27 cellular contexts compared by ENCODE assay signal in genomic region chr12:7877421-7877820, GRCh38. TPM values are rescaled to one million over a fixed set of nuclear protein-coding genes. Genes with fewer than 3 reads are reported as not detected.
"Had no signal": no experiment of that assay in that cellular context is flagged by ENCODE, and none has a peak within 500 bp of the region (broad histone marks: within the 10 kb centered on the region; RNA-seq: fewer than 3 reads in every experiment).

No MANE protein-coding gene starts in this region.

- H3K4me1 ChIP-seq: colonic mucosa, lower lobe of right lung, parathyroid adenoma, thyroid gland had no signal

- H3K9ac ChIP-seq: parathyroid adenoma had no signal

- H3K4me1 Mint-ChIP-seq: central memory CD8-positive, alpha-beta T cell; mesothelial cell of epicardium; nephron; stimulated activated effector memory CD8-positive, alpha-beta T cell treated with anti-CD3 and anti-CD28 coated beads, Interleukin-12 subunit alpha, Interleukin-12 subunit beta, amount 100 ng/mL, for 72 hours had no signal

- DNase-seq: colonic mucosa; effector CD8-positive, alpha-beta T cell; foreskin melanocyte; glutamatergic neuron; hypothalamus; left ventricle myocardium superior; lower lobe of right lung; mucosa of descending colon; naive thymus-derived CD4-positive, alpha-beta T cell; stimulated activated CD4-positive, alpha-beta T cell treated with anti-CD3 and anti-CD28 coated beads, Interleukin-2, amount 100 ng/mL, for 24 hours; stimulated activated CD4-positive, alpha-beta T cell treated with anti-CD3 and anti-CD28 coated beads, Interleukin-4, amount 100 ng/mL, for 24 hours; stimulated activated naive CD4-positive, alpha-beta T cell treated with Interleukin-2 at 50 U/mL for 16 hours; stomach; thyroid gland had no signal

- H3K9me3 ChIP-seq: colonic mucosa, esophagus muscularis mucosa, lower lobe of right lung, mucosa of descending colon, stomach, thyroid gland had no signal

- H3K27me3 ChIP-seq: colonic mucosa had no signal

- H3K4me3 ChIP-seq: colonic mucosa, esophagus muscularis mucosa, lower lobe of right lung, mucosa of descending colon, stomach, thyroid gland had no signal

- H3K27ac ChIP-seq: colonic mucosa, esophagus muscularis mucosa, lower lobe of right lung, parathyroid adenoma, stomach, thyroid gland had no signal

- H3K79me2 ChIP-seq: parathyroid adenoma had no signal

- ATAC-seq: left ventricle myocardium superior; lower lobe of right lung; mucosa of descending colon; naive thymus-derived CD4-positive, alpha-beta T cell; sciatic nerve; stimulated activated effector memory CD8-positive, alpha-beta T cell treated with anti-CD3 and anti-CD28 coated beads, Interleukin-12 subunit alpha, Interleukin-12 subunit beta, amount 100 ng/mL, for 72 hours had no signal

- H3K36me3 ChIP-seq: colonic mucosa, esophagus muscularis mucosa, lower lobe of right lung, stomach, thyroid gland had no signal

- H3K9me3 Mint-ChIP-seq: central memory CD8-positive, alpha-beta T cell; dendritic cell treated with granulocyte-macrophage colony-stimulating factor and Interleukin-4, amounts not matched to agents 40 ng/mL and 50 ng/mL, for 4 days; mesothelial cell of epicardium; stimulated activated effector memory CD8-positive, alpha-beta T cell treated with anti-CD3 and anti-CD28 coated beads, Interleukin-12 subunit alpha, Interleukin-12 subunit beta, amount 100 ng/mL, for 72 hours had no signal

- H2AFZ ChIP-seq: parathyroid adenoma had no signal

- H3K36me3 Mint-ChIP-seq: mesothelial cell of epicardium; stimulated activated effector memory CD8-positive, alpha-beta T cell treated with anti-CD3 and anti-CD28 coated beads, Interleukin-12 subunit alpha, Interleukin-12 subunit beta, amount 100 ng/mL, for 72 hours; type B pancreatic cell had no signal

- H3K27ac Mint-ChIP-seq: dendritic cell treated with granulocyte-macrophage colony-stimulating factor and Interleukin-4, amounts not matched to agents 40 ng/mL and 50 ng/mL, for 4 days; mesothelial cell of epicardium; naive thymus-derived CD4-positive, alpha-beta T cell; nephron; progenitor cell of endocrine pancreas; stimulated activated effector memory CD8-positive, alpha-beta T cell treated with anti-CD3 and anti-CD28 coated beads, Interleukin-12 subunit alpha, Interleukin-12 subunit beta, amount 100 ng/mL, for 72 hours; type B pancreatic cell had no signal

- H3K4me3 Mint-ChIP-seq: central memory CD8-positive, alpha-beta T cell; dendritic cell treated with granulocyte-macrophage colony-stimulating factor and Interleukin-4, amounts not matched to agents 40 ng/mL and 50 ng/mL, for 4 days; mesothelial cell of epicardium; naive thymus-derived CD4-positive, alpha-beta T cell; nephron; stimulated activated effector memory CD8-positive, alpha-beta T cell treated with anti-CD3 and anti-CD28 coated beads, Interleukin-12 subunit alpha, Interleukin-12 subunit beta, amount 100 ng/mL, for 72 hours; type B pancreatic cell had no signal

RNA-seq across cellular contexts. Expression of gene SLC2A14, which starts 4.7 kb away (rescaled TPM):
- total RNA-seq: endothelial cell of umbilical vein, epithelial cell of proximal tubule, left ventricle myocardium superior, lower lobe of right lung, omental fat pad, stomach had no signal
- polyA plus RNA-seq: endothelial cell of umbilical vein had no signal
